ENCODE assay signal across 8 cellular contexts in genomic region chr11:73625690-73626318, GRCh38. TPM values are rescaled to one million over a fixed set of nuclear protein-coding genes. Genes with fewer than 3 reads are reported as not detected.
DNase-seq lines count a peak whose midpoint lies in the region; ATAC-seq and TF ChIP-seq lines count a peak whose summit lies in the region.

No MANE protein-coding gene starts in this region.

- no peak overlapping the region for H3K27ac Mint-ChIP-seq in activated CD4-positive, alpha-beta memory T cell treated with anti-CD3 and anti-CD28 coated beads for 36 hours

- H3K27ac ChIP-seq in lung (ENCODE audit: low read depth in 1 of 2, low read length in 1 of 2): no peak overlapping the region

- intact Hi-C loops in activated CD4-positive, alpha-beta memory T cell treated with anti-CD3 and anti-CD28 coated beads for 36 hours (cut with micrococcal nuclease): loop anchor here (1.0 kb wide), 1 partner anchor 35 kb away; no protein-coding TSS in a partner anchor

- H3K27me3 Mint-ChIP-seq in activated CD4-positive, alpha-beta memory T cell treated with anti-CD3 and anti-CD28 coated beads for 36 hours: peaks cover 14% of the 10 kb centered on the region

- CTCF ChIA-PET in activated CD4-positive, alpha-beta memory T cell treated with anti-CD3 and anti-CD28 coated beads for 36 hours (lab: Charles Lee): interaction anchor here (0.6 to 6.7 kb wide), 63 partner anchors 9 to 1552 kb away, joined by 3 to 173 read pairs (median 4); partner anchors contain the start of genes MRPL48 and PLEKHB1

- H3K27me3 ChIP-seq in lung (ENCODE audit: control insufficient read depth, insufficient read depth): no peaks in the 10 kb centered on the region

- H3K36me3 Mint-ChIP-seq in activated CD4-positive, alpha-beta memory T cell treated with anti-CD3 and anti-CD28 coated beads for 36 hours: no peaks in the 10 kb centered on the region

- no peaks in the 10 kb centered on the region for H3K36me3 ChIP-seq in lung (ENCODE audit: control insufficient read depth in 2 of 2, insufficient read depth in 2 of 2, low read length in 2 of 2)

- peak; percentile 88 for TF ChIP-seq CTCF in lung (IDR thresholded peaks at IDR 0.05; ENCODE audit: control extremely low read depth, extremely low read depth)

- 19 to 29% methylated on average over 20 of the region's 20 CpGs for WGBS in lung, 2 donors

- H3K4me1 Mint-ChIP-seq in activated CD4-positive, alpha-beta memory T cell treated with anti-CD3 and anti-CD28 coated beads for 36 hours (ENCODE audit: low read depth): no peaks in the 10 kb centered on the region

- no peak for ATAC-seq in lung (ENCODE audit: insufficient read depth, low FRiP score)
- no peak for ATAC-seq in GM21360 (IDR thresholded peaks at IDR 0.05; ENCODE audit: unreplicated experiment)

- POLR2A ChIA-PET in activated CD4-positive, alpha-beta memory T cell treated with anti-CD3 and anti-CD28 coated beads for 36 hours (lab: Charles Lee): no interaction called here

- no peak overlapping the region for H3K4me3 Mint-ChIP-seq in activated CD4-positive, alpha-beta memory T cell treated with anti-CD3 and anti-CD28 coated beads for 36 hours

- H3K9me3 ChIP-seq in lung (ENCODE audit: control insufficient read depth in 2 of 2, insufficient read depth in 1 of 2, low read length in 1 of 2): no peaks in the 10 kb centered on the region

- H3K4me1 ChIP-seq in lung (ENCODE audit: control insufficient read depth in 2 of 2, insufficient read depth in 2 of 2, low read length in 2 of 2): no peaks in the 10 kb centered on the region

- no peak overlapping the region for H3K4me3 ChIP-seq in lung

- DNase-seq in C1 segment of cervical spinal cord (lab: John Stamatoyannopoulos, UW) (peak in 12 of 14 donors; percentile 22 to 87 (median 60)), HPDE6-E6E7 (ENCODE audit: extremely low spot score) (peak; percentile 89), NCI-H82 treated with DMSO at 0.1 percent for 48 hours (lab: John Stamatoyannopoulos, UW; ENCODE audit: unreplicated experiment) (peak; percentile 86), ecto neural progenitor cell (ENCODE audit: low spot score) (peak; percentile 83), lung (ENCODE audit: low spot score) (peak; percentile 78)
- peak; percentile 75 for DNase-seq in activated CD4-positive, alpha-beta memory T cell treated with anti-CD3 and anti-CD28 coated beads for 36 hours
- DNase-seq in stimulated activated CD8-positive, alpha-beta memory T cell treated with anti-CD3 and anti-CD28 coated beads, Interleukin-12 subunit alpha, Interleukin-12 subunit beta, amount 100 ng/mL, for 24 hours (ENCODE audit: extremely low read depth): peak; percentile 21

- no peaks in the 10 kb centered on the region for H3K9me3 Mint-ChIP-seq in activated CD4-positive, alpha-beta memory T cell treated with anti-CD3 and anti-CD28 coated beads for 36 hours

RNA-seq across cellular contexts. Expression of gene PLEKHB1, which starts 20.6 kb away (rescaled TPM):
- 10 to 100 TPM; 13.2 to 16.0 TPM for total RNA-seq in activated CD4-positive, alpha-beta memory T cell treated with anti-CD3 and anti-CD28 coated beads for 36 hours
- total RNA-seq in lung: 10 to 100 TPM in 1 of 2 donors, 1 to 10 TPM in 1; 9.6 to 38.8 TPM
- polyA plus RNA-seq in lung: 10 to 100 TPM in 1 of 2 donors, 1 to 10 TPM in 1; 8.1 to 14.2 TPM

RNA-seq across cellular contexts. Expression of gene FAM168A, which starts 27.9 kb away (rescaled TPM):
- total RNA-seq in activated CD4-positive, alpha-beta memory T cell treated with anti-CD3 and anti-CD28 coated beads for 36 hours: 10 to 100 TPM; 12.2 TPM
- total RNA-seq in lung: 10 to 100 TPM; 24.5 to 25.5 TPM
- 1 to 10 TPM; 6.7 to 9.7 TPM for polyA plus RNA-seq in lung

Comparison
In these comparisons a context has a peak if more than half of its experiments do, and no peak if none do; other contexts are left out.
1. DNase-seq: peak in every context shown above with its lines; median percentile 89 in HPDE6-E6E7; 86 in NCI-H82 treated with DMSO at 0.1 percent for 48 hours; 83 in ecto neural progenitor cell; 78 in lung; 75 in activated CD4-positive, alpha-beta memory T cell treated with anti-CD3 and anti-CD28 coated beads for 36 hours; 60 in C1 segment of cervical spinal cord; 21 in stimulated activated CD8-positive, alpha-beta memory T cell treated with anti-CD3 and anti-CD28 coated beads, Interleukin-12 subunit alpha, Interleukin-12 subunit beta, amount 100 ng/mL, for 24 hours.